Comparison of ENCODE assay signal across 1 cellular context in the genomic region with DNA sequence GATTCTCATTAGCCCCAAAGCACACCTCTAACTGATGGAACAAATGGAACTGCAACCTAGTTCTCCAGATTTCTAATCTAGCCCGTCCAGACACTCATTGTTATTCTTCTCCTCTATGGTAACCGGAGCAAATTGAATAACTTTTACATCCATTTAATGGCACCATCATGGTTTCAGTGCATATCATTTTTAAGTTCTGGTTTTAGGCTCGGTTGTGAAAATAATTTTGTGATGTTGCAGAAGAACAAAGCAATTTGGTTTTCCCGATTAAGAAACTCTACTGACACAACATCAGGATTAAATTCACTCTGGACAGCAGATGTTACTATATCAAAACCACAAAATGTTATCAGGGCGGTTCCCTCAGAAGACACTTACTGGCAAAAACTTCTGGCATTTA.
TF ChIP-seq lines count a peak whose summit lies in the region.

No MANE protein-coding gene starts in this region.

TF ChIP-seq in K562, 482 proteins besides CTCF, POLR2A, EP300 and RAD21 (continued from another document and continues in another):
- TF ChIP-seq, protein P1, sequence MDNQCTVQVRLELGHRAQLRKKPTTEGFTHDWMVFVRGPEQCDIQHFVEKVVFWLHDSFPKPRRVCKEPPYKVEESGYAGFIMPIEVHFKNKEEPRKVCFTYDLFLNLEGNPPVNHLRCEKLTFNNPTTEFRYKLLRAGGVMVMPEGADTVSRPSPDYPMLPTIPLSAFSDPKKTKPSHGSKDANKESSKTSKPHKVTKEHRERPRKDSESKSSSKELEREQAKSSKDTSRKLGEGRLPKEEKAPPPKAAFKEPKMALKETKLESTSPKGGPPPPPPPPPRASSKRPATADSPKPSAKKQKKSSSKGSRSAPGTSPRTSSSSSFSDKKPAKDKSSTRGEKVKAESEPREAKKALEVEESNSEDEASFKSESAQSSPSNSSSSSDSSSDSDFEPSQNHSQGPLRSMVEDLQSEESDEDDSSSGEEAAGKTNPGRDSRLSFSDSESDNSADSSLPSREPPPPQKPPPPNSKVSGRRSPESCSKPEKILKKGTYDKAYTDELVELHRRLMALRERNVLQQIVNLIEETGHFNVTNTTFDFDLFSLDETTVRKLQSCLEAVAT (IDR thresholded peaks at IDR 0.05), result peak in 1 of 2 experiments; percentile 64; a peak in 2 of 4 replicates
- TF ChIP-seq, protein P2, sequence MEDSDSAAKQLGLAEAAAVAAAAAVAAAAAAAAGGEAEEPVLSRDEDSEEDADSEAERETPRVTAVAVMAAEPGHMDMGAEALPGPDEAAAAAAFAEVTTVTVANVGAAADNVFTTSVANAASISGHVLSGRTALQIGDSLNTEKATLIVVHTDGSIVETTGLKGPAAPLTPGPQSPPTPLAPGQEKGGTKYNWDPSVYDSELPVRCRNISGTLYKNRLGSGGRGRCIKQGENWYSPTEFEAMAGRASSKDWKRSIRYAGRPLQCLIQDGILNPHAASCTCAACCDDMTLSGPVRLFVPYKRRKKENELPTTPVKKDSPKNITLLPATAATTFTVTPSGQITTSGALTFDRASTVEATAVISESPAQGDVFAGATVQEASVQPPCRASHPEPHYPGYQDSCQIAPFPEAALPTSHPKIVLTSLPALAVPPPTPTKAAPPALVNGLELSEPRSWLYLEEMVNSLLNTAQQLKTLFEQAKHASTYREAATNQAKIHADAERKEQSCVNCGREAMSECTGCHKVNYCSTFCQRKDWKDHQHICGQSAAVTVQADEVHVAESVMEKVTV (CRISPR knock-in tag; IDR thresholded peaks at IDR 0.05), result no peak
- TF ChIP-seq TBP (optimal IDR thresholded peaks at IDR 0.05; ENCODE audit: low read depth, low read length), result peak; percentile 12
- TF ChIP-seq RCOR1 (IDR thresholded peaks at IDR 0.05; ENCODE audit: borderline replicate concordance in 1 of 2, low read depth in 2 of 2, low read length in 2 of 2), result peak in 1 of 2 experiments; percentile 41; a peak in 1 of 4 replicates
- no peak for TF ChIP-seq YY1 (IDR thresholded peaks at IDR 0.05; ENCODE audit: borderline replicate concordance in 1 of 3, control insufficient read depth in 1 of 3, extremely low read depth in 1 of 3, insufficient read depth in 3 of 3, insufficient read length in 1 of 3, insufficient replicate concordance in 2 of 3, low read depth in 1 of 3, low read length in 2 of 3)
- TF ChIP-seq, protein P3, sequence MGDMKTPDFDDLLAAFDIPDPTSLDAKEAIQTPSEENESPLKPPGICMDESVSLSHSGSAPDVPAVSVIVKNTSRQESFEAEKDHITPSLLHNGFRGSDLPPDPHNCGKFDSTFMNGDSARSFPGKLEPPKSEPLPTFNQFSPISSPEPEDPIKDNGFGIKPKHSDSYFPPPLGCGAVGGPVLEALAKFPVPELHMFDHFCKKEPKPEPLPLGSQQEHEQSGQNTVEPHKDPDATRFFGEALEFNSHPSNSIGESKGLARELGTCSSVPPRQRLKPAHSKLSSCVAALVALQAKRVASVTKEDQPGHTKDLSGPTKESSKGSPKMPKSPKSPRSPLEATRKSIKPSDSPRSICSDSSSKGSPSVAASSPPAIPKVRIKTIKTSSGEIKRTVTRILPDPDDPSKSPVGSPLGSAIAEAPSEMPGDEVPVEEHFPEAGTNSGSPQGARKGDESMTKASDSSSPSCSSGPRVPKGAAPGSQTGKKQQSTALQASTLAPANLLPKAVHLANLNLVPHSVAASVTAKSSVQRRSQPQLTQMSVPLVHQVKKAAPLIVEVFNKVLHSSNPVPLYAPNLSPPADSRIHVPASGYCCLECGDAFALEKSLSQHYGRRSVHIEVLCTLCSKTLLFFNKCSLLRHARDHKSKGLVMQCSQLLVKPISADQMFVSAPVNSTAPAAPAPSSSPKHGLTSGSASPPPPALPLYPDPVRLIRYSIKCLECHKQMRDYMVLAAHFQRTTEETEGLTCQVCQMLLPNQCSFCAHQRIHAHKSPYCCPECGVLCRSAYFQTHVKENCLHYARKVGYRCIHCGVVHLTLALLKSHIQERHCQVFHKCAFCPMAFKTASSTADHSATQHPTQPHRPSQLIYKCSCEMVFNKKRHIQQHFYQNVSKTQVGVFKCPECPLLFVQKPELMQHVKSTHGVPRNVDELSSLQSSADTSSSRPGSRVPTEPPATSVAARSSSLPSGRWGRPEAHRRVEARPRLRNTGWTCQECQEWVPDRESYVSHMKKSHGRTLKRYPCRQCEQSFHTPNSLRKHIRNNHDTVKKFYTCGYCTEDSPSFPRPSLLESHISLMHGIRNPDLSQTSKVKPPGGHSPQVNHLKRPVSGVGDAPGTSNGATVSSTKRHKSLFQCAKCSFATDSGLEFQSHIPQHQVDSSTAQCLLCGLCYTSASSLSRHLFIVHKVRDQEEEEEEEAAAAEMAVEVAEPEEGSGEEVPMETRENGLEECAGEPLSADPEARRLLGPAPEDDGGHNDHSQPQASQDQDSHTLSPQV (IDR thresholded peaks at IDR 0.05), result no peak
- TF ChIP-seq ZNF41 (CRISPR knock-in tag; conservative IDR thresholded peaks at IDR 0.05), result no peak
- TF ChIP-seq NCOA1 (IDR thresholded peaks at IDR 0.05; ENCODE audit: low read depth), result no peak
- TF ChIP-seq KLF16 (IDR thresholded peaks at IDR 0.05), result peak; percentile 29; the same call in 1 of the 2 replicates
- TF ChIP-seq, protein P4, sequence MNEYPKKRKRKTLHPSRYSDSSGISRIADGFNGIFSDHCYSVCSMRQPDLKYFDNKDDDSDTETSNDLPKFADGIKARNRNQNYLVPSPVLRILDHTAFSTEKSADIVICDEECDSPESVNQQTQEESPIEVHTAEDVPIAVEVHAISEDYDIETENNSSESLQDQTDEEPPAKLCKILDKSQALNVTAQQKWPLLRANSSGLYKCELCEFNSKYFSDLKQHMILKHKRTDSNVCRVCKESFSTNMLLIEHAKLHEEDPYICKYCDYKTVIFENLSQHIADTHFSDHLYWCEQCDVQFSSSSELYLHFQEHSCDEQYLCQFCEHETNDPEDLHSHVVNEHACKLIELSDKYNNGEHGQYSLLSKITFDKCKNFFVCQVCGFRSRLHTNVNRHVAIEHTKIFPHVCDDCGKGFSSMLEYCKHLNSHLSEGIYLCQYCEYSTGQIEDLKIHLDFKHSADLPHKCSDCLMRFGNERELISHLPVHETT (CRISPR knock-in tag; conservative IDR thresholded peaks at IDR 0.05 in 1 of 2, IDR thresholded peaks at IDR 0.05 in 1 of 2), result no peak
- peak; percentile 64 for TF ChIP-seq NCOR1 (IDR thresholded peaks at IDR 0.05)
- TF ChIP-seq POLR2AphosphoS5 (IDR thresholded peaks at IDR 0.05; ENCODE audit: control insufficient read depth, insufficient read depth, low read depth, low read length), result 0 out of 2 replicates have a peak, but pooled peaks have one; percentile 40
- TF ChIP-seq, protein P5, sequence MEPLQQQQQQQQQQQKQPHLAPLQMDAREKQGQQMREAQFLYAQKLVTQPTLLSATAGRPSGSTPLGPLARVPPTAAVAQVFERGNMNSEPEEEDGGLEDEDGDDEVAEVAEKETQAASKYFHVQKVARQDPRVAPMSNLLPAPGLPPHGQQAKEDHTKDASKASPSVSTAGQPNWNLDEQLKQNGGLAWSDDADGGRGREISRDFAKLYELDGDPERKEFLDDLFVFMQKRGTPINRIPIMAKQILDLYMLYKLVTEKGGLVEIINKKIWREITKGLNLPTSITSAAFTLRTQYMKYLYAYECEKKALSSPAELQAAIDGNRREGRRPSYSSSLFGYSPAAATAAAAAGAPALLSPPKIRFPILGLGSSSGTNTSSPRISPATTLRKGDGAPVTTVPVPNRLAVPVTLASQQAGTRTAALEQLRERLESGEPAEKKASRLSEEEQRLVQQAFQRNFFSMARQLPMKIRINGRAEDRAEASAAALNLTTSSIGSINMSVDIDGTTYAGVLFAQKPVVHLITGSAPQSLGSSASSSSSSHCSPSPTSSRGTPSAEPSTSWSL (CRISPR knock-in tag; IDR thresholded peaks at IDR 0.05; ENCODE audit: borderline replicate concordance), result no peak
- TF ChIP-seq NFIC (IDR thresholded peaks at IDR 0.05), result no peak
- no peak for TF ChIP-seq XRCC4 (IDR thresholded peaks at IDR 0.05; ENCODE audit: extremely low read depth, insufficient read depth, insufficient read length)
- TF ChIP-seq, protein P6, sequence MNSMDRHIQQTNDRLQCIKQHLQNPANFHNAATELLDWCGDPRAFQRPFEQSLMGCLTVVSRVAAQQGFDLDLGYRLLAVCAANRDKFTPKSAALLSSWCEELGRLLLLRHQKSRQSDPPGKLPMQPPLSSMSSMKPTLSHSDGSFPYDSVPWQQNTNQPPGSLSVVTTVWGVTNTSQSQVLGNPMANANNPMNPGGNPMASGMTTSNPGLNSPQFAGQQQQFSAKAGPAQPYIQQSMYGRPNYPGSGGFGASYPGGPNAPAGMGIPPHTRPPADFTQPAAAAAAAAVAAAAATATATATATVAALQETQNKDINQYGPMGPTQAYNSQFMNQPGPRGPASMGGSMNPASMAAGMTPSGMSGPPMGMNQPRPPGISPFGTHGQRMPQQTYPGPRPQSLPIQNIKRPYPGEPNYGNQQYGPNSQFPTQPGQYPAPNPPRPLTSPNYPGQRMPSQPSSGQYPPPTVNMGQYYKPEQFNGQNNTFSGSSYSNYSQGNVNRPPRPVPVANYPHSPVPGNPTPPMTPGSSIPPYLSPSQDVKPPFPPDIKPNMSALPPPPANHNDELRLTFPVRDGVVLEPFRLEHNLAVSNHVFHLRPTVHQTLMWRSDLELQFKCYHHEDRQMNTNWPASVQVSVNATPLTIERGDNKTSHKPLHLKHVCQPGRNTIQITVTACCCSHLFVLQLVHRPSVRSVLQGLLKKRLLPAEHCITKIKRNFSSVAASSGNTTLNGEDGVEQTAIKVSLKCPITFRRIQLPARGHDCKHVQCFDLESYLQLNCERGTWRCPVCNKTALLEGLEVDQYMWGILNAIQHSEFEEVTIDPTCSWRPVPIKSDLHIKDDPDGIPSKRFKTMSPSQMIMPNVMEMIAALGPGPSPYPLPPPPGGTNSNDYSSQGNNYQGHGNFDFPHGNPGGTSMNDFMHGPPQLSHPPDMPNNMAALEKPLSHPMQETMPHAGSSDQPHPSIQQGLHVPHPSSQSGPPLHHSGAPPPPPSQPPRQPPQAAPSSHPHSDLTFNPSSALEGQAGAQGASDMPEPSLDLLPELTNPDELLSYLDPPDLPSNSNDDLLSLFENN (IDR thresholded peaks at IDR 0.05; ENCODE audit: low read depth in 2 of 2, low read length in 2 of 2), result 0 out of 4 replicates have a peak, but pooled peaks of 1 of the 2 experiments have one; percentile 41
- peak; percentile 63; the same call in 1 of the 2 replicates for TF ChIP-seq MTA2 (IDR thresholded peaks at IDR 0.05; ENCODE audit: low read depth)
- no peak for TF ChIP-seq GABPB1 (CRISPR knock-in tag; IDR thresholded peaks at IDR 0.05)
- no peak for TF ChIP-seq ZNF184 (CRISPR knock-in tag; IDR thresholded peaks at IDR 0.05)
- TF ChIP-seq, protein P7, sequence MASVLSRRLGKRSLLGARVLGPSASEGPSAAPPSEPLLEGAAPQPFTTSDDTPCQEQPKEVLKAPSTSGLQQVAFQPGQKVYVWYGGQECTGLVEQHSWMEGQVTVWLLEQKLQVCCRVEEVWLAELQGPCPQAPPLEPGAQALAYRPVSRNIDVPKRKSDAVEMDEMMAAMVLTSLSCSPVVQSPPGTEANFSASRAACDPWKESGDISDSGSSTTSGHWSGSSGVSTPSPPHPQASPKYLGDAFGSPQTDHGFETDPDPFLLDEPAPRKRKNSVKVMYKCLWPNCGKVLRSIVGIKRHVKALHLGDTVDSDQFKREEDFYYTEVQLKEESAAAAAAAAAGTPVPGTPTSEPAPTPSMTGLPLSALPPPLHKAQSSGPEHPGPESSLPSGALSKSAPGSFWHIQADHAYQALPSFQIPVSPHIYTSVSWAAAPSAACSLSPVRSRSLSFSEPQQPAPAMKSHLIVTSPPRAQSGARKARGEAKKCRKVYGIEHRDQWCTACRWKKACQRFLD (CRISPR knock-in tag; IDR thresholded peaks at IDR 0.05), result 0 out of 2 replicates have a peak, but pooled peaks have one; percentile 15
- no peak for TF ChIP-seq HIVEP1 (CRISPR knock-in tag; IDR thresholded peaks at IDR 0.05)
- no peak for TF ChIP-seq ZSCAN29 (IDR thresholded peaks at IDR 0.05)
- 0 out of 2 replicates have a peak, but pooled peaks have one; percentile 16 for TF ChIP-seq ZNF644 (tag; IDR thresholded peaks at IDR 0.05; ENCODE audit: low read depth)
- TF ChIP-seq TEAD4 (IDR thresholded peaks at IDR 0.05; ENCODE audit: low read length), result peak; percentile 90
- no peak for TF ChIP-seq TEAD4 (CRISPR knock-in tag; IDR thresholded peaks at IDR 0.05; ENCODE audit: borderline replicate concordance)
- TF ChIP-seq, protein P8, sequence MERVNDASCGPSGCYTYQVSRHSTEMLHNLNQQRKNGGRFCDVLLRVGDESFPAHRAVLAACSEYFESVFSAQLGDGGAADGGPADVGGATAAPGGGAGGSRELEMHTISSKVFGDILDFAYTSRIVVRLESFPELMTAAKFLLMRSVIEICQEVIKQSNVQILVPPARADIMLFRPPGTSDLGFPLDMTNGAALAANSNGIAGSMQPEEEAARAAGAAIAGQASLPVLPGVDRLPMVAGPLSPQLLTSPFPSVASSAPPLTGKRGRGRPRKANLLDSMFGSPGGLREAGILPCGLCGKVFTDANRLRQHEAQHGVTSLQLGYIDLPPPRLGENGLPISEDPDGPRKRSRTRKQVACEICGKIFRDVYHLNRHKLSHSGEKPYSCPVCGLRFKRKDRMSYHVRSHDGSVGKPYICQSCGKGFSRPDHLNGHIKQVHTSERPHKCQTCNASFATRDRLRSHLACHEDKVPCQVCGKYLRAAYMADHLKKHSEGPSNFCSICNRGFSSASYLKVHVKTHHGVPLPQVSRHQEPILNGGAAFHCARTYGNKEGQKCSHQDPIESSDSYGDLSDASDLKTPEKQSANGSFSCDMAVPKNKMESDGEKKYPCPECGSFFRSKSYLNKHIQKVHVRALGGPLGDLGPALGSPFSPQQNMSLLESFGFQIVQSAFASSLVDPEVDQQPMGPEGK (CRISPR knock-in tag; IDR thresholded peaks at IDR 0.05; ENCODE audit: borderline replicate concordance), result no peak
- no peak for TF ChIP-seq SRSF3 (IDR thresholded peaks at IDR 0.05; ENCODE audit: insufficient read depth, low read length)
- no peak for TF ChIP-seq GATAD2A (IDR thresholded peaks at IDR 0.05)
- TF ChIP-seq CHD4 (IDR thresholded peaks at IDR 0.05; ENCODE audit: insufficient read depth, insufficient replicate concordance, low read depth, low read length, poor library complexity, severe bottlenecking), result no peak
- TF ChIP-seq, protein P9, sequence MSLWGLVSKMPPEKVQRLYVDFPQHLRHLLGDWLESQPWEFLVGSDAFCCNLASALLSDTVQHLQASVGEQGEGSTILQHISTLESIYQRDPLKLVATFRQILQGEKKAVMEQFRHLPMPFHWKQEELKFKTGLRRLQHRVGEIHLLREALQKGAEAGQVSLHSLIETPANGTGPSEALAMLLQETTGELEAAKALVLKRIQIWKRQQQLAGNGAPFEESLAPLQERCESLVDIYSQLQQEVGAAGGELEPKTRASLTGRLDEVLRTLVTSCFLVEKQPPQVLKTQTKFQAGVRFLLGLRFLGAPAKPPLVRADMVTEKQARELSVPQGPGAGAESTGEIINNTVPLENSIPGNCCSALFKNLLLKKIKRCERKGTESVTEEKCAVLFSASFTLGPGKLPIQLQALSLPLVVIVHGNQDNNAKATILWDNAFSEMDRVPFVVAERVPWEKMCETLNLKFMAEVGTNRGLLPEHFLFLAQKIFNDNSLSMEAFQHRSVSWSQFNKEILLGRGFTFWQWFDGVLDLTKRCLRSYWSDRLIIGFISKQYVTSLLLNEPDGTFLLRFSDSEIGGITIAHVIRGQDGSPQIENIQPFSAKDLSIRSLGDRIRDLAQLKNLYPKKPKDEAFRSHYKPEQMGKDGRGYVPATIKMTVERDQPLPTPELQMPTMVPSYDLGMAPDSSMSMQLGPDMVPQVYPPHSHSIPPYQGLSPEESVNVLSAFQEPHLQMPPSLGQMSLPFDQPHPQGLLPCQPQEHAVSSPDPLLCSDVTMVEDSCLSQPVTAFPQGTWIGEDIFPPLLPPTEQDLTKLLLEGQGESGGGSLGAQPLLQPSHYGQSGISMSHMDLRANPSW (CRISPR knock-in tag; IDR thresholded peaks at IDR 0.05), result no peak
- TF ChIP-seq HEY1 (CRISPR knock-in tag; IDR thresholded peaks at IDR 0.05; ENCODE audit: borderline replicate concordance), result no peak
- TF ChIP-seq ZNF778 (CRISPR knock-in tag; IDR thresholded peaks at IDR 0.05), result no peak
- no peak for TF ChIP-seq SRSF9 (IDR thresholded peaks at IDR 0.05; ENCODE audit: borderline replicate concordance, low read depth, low read length)
- no peak for TF ChIP-seq DIDO1 (tag; IDR thresholded peaks at IDR 0.05; ENCODE audit: low read depth)
- no peak for TF ChIP-seq CBX1 (IDR thresholded peaks at IDR 0.05; ENCODE audit: low read depth)
- no peak for TF ChIP-seq RBM17 (IDR thresholded peaks at IDR 0.05; ENCODE audit: borderline replicate concordance, low read depth, low read length)
